ENCODE assay signal across 1 cellular context in the genomic region with DNA sequence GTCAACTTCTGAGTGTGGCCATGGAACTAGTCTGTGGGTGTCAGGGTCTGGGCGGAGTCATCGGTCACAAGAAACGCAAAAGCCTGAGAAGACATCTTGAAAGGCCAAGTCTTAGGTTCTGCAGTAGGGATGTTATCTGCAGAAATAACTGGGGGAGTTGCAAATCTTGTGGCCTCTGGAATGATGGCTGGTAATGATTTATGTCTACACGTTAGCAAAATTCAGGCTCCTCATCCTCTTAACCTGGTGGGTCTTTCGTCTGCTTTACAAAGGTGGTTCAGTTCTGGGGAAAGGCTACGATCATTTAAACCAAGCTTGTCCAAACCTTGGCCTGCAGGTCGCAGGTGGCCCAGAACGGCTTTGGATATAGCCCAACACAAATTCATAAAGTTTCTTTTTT.
TF ChIP-seq lines count a peak whose summit lies in the region.

No MANE protein-coding gene starts in this region.

TF ChIP-seq in HepG2, 621 proteins besides CTCF, POLR2A, EP300 and RAD21:
- TF ChIP-seq, protein P1, sequence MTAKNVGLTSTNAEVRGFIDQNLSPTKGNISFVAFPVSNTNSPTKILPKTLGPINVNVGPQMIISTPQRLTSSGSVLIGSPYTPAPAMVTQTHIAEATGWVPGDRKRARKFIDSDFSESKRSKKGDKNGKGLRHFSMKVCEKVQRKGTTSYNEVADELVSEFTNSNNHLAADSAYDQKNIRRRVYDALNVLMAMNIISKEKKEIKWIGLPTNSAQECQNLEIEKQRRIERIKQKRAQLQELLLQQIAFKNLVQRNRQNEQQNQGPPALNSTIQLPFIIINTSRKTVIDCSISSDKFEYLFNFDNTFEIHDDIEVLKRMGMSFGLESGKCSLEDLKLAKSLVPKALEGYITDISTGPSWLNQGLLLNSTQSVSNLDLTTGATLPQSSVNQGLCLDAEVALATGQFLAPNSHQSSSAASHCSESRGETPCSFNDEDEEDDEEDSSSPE (CRISPR knock-in tag; IDR thresholded peaks at IDR 0.05): no peak
- TF ChIP-seq CC2D1A (CRISPR knock-in tag; IDR thresholded peaks at IDR 0.05) (no peak), POLR2AphosphoS2 (IDR thresholded peaks at IDR 0.05; ENCODE audit: low read depth, low read length) (no peak), SNAPC2 (CRISPR knock-in tag; IDR thresholded peaks at IDR 0.05) (no peak), STAG1 (CRISPR knock-in tag; IDR thresholded peaks at IDR 0.05) (no peak), ZNF788 (CRISPR knock-in tag; IDR thresholded peaks at IDR 0.05; ENCODE audit: borderline replicate concordance) (no peak), SMC3 (IDR thresholded peaks at IDR 0.05; ENCODE audit: low read length) (no peak), ZNF607 (CRISPR knock-in tag; IDR thresholded peaks at IDR 0.05; ENCODE audit: borderline replicate concordance) (no peak), ZNF264 (CRISPR knock-in tag; IDR thresholded peaks at IDR 0.05) (no peak), RBM22 (optimal IDR thresholded peaks at IDR 0.05; ENCODE audit: low read length) (no peak), ZFP62 (CRISPR knock-in tag; IDR thresholded peaks at IDR 0.05) (no peak)
- TF ChIP-seq, protein P2, sequence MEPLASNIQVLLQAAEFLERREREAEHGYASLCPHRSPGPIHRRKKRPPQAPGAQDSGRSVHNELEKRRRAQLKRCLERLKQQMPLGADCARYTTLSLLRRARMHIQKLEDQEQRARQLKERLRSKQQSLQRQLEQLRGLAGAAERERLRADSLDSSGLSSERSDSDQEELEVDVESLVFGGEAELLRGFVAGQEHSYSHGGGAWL (CRISPR knock-in tag; IDR thresholded peaks at IDR 0.05): no peak
- TF ChIP-seq, protein P3, sequence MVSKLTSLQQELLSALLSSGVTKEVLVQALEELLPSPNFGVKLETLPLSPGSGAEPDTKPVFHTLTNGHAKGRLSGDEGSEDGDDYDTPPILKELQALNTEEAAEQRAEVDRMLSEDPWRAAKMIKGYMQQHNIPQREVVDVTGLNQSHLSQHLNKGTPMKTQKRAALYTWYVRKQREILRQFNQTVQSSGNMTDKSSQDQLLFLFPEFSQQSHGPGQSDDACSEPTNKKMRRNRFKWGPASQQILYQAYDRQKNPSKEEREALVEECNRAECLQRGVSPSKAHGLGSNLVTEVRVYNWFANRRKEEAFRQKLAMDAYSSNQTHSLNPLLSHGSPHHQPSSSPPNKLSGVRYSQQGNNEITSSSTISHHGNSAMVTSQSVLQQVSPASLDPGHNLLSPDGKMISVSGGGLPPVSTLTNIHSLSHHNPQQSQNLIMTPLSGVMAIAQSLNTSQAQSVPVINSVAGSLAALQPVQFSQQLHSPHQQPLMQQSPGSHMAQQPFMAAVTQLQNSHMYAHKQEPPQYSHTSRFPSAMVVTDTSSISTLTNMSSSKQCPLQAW (CRISPR knock-in tag; IDR thresholded peaks at IDR 0.05): no peak
- TF ChIP-seq, protein P4, sequence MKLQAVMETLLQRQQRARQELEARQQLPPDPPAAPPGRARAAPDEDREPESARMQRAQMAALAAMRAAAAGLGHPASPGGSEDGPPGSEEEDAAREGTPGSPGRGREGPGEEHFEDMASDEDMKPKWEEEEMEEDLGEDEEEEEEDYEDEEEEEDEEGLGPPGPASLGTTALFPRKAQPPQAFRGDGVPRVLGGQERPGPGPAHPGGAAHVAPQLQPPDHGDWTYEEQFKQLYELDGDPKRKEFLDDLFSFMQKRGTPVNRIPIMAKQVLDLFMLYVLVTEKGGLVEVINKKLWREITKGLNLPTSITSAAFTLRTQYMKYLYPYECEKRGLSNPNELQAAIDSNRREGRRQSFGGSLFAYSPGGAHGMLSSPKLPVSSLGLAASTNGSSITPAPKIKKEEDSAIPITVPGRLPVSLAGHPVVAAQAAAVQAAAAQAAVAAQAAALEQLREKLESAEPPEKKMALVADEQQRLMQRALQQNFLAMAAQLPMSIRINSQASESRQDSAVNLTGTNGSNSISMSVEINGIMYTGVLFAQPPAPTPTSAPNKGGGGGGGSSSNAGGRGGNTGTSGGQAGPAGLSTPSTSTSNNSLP (IDR thresholded peaks at IDR 0.05; ENCODE audit: low read depth, low read length): no peak
TF ChIP-seq in HepG2: peak in this region for 0.
